9 cellular contexts compared by ENCODE assay signal in the genomic region with DNA sequence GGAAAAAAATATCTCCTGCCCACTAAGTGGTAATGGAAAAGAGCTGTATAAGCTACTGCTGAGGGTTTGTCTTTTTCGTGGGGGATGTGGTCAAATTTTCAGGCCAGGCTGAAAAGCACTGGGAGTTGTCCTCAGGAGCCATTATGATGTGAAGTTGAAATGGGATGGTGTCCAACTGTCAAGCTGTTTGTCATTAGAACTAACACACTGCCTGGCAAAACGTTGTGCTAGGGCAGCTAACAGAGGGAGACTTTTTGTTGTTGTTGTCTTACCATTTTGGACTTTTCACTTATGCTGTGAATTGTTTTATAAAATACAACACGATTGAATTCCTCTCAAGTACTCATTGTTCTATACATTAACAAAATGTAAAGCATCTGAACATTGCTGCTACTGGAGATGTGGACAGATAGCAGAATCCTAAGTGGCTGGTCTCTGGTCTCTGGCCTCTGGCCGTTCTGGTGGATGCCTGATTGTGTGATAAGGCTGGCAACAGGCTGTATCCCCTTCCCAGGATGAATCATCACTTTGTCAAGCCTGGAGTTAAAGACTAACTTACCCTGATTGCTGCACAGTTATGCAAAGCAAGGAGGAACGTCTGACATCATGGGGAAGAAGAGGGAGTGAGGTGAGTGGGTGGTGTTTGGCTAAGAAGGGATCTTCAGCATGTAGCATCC. TPM values are rescaled to one million over a fixed set of nuclear protein-coding genes. Genes with fewer than 3 reads are reported as not detected.
DNase-seq lines count a peak whose midpoint lies in the region; ATAC-seq and TF ChIP-seq lines count a peak whose summit lies in the region.
"Had no signal": no experiment of that assay in that cellular context is flagged by ENCODE, and none has a peak within 500 bp of the region (broad histone marks: within the 10 kb centered on the region; RNA-seq: fewer than 3 reads in every experiment).

No MANE protein-coding gene starts in this region.

- peak; percentile 41 for DNase-seq in NCI-H2029 treated with DMSO at 0.1 percent for 48 hours (lab: John Stamatoyannopoulos, UW)
- DNase-seq in epithelial cell of proximal tubule (ENCODE audit: low read depth), result peak; percentile 92
- peak; percentile 94 for DNase-seq in non-pigmented ciliary epithelial cell (ENCODE audit: low read depth)
- DNase-seq in posterior vena cava (ENCODE audit: low spot score), result no peak
- no peak for DNase-seq in NOMO-1 (lab: John Stamatoyannopoulos, UW; ENCODE audit: unreplicated experiment in 2 of 2)
- DNase-seq in 8988T, result no peak
- DNase-seq: activated B cell treated with CpG ODN at 0.5 μM for 24 hours had no signal

- no peak for TF ChIP-seq CTCF in epithelial cell of proximal tubule (conservative IDR thresholded peaks at IDR 0.05; ENCODE audit: low read depth, low read length)

- peak; percentile 51 for ATAC-seq in GM21619 (IDR thresholded peaks at IDR 0.05; ENCODE audit: unreplicated experiment)
- no peak for ATAC-seq in HG02970 (IDR thresholded peaks at IDR 0.05; ENCODE audit: low FRiP score, unreplicated experiment)

- peak overlapping the region; percentile 71 for H3K4me3 ChIP-seq in epithelial cell of proximal tubule (ENCODE audit: low read depth, low read length)

- intact Hi-C loops in posterior vena cava (cut with DNase I), result loop anchor here (10.0 kb wide), 2 partner anchors 247 to 257 kb away; no protein-coding TSS in a partner anchor

RNA-seq across cellular contexts. Expression of a gene that starts 2.3 kb away (rescaled TPM):
- total RNA-seq in epithelial cell of proximal tubule (66.5 and 69.6 TPM in 2 replicates), posterior vena cava (10 to 100 TPM; 29.8 to 30.0 TPM)

Comparison
In these comparisons a context has a peak if more than half of its experiments do, and no peak if none do; other contexts are left out.
1. DNase-seq: peak in NCI-H2029 treated with DMSO at 0.1 percent for 48 hours (single experiment), epithelial cell of proximal tubule (single experiment) and non-pigmented ciliary epithelial cell (single experiment); none in posterior vena cava (single experiment), NOMO-1 (0 of 2) and 8988T (single experiment).